ENCODE assay signal across 28 cellular contexts in genomic region chr16:54052271-54052670, GRCh38.
"Had no signal": no experiment of that assay in that cellular context is flagged by ENCODE, and none has a peak within 500 bp of the region (broad histone marks: within the 10 kb centered on the region; RNA-seq: fewer than 3 reads in every experiment).

No MANE protein-coding gene starts in this region.

- H3K36me3 ChIP-seq: breast epithelium had no signal

- H3K4me2 ChIP-seq: PC-9 had no signal

- FAIRE-seq: RCC 7860, TTC549 had no signal

- DNase-seq: activated CD4-positive, alpha-beta T cell treated with anti-CD3 and anti-CD28 coated beads, Interleukin-2, amount 10 ng/mL, durations not matched to agents 24 days and 14 days; activated CD4-positive, alpha-beta T cell treated with anti-CD3 and anti-CD28 coated beads, Interleukin-2, amount 50 U/mL, for 4 hours; activated CD8-positive, alpha-beta T cell treated with anti-CD3 and anti-CD28 coated beads for 36 hours; activated effector memory CD4-positive, alpha-beta T cell treated with anti-CD3 and anti-CD28 coated beads, Interleukin-2, amount 50 U/mL, for 16 hours; activated naive CD4-positive, alpha-beta T cell; activated naive CD4-positive, alpha-beta T cell treated with anti-CD3 and anti-CD28 coated beads, Interleukin-2, amount 50 U/mL, for 16 hours; activated naive CD8-positive, alpha-beta T cell treated with anti-CD3 and anti-CD28 coated beads for 36 hours; activated T-cell treated with anti-CD3 and anti-CD28 coated beads, Interleukin-2, amount 50 U/mL, for 1 hour; activated T-cell treated with anti-CD3 and anti-CD28 coated beads, Interleukin-2, amount 50 U/mL, for 72 hours; amygdala; NCI-H1048; NCI-H1105 treated with DMSO at 0.1 percent for 48 hours; NCI-H1436; NCI-H1694; NCI-H1930; NCI-H2081 treated with DMSO at 0.1 percent for 48 hours; NCI-H345; NCI-H524 treated with DMSO at 0.1 percent for 48 hours; PC-9; SIG-M5 had no signal

- H3K27me3 ChIP-seq: ascending aorta, breast epithelium had no signal

- H3K27ac ChIP-seq: ascending aorta, breast epithelium, coronary artery, PC-9, RWPE1 had no signal

- H2AFZ ChIP-seq: PC-9 had no signal

- H3K4me1 ChIP-seq: ascending aorta had no signal

- H3K4me3 ChIP-seq: ascending aorta, breast epithelium, coronary artery, PC-9 had no signal

- H3K9me3 ChIP-seq: ascending aorta had no signal

- ATAC-seq: activated CD8-positive, alpha-beta T cell treated with anti-CD3 and anti-CD28 coated beads for 36 hours; activated T-cell treated with anti-CD3 and anti-CD28 coated beads, Interleukin-2, amount 50 U/mL, for 72 hours; activated T-helper 17 cell treated with anti-CD3 and anti-CD28 coated beads, Interleukin-2, amount 50 U/mL, for 72 hours; Right ventricle myocardium inferior had no signal
